Comparison of ENCODE assay signal across 23 cellular contexts in the genomic region with DNA sequence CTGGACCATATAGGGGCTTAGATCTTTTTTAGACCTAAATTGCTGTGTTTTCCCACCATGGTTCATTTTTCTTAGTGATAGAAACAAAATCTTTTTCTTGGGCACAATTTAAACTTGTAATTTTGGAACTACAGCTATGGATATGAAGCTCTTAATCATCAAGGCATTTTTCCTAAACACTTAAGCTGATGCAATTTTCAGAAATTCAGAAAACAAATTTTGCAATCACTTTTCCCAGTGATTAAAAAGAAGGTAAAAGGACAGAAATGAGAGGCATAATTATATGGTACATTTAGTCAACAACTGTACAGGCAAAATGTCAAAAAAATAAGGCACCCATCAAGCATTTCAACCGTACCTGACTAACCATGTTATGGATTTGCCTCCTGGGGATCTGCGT.
"Had no signal": no experiment of that assay in that cellular context is flagged by ENCODE, and none has a peak within 500 bp of the region (broad histone marks: within the 10 kb centered on the region; RNA-seq: fewer than 3 reads in every experiment).

No MANE protein-coding gene starts in this region.

- H3K27me3 ChIP-seq: neural progenitor cell, ovary, right lobe of liver, sigmoid colon, stomach, thyroid gland, tibial nerve, upper lobe of left lung, vagina had no signal

- H3K4me3 ChIP-seq: neural progenitor cell, ovary, psoas muscle, right lobe of liver, sigmoid colon, stomach, thoracic aorta, thyroid gland, tibial nerve, upper lobe of left lung, vagina had no signal

- H3K9me3 ChIP-seq: ovary, psoas muscle, right lobe of liver, sigmoid colon, thoracic aorta, thyroid gland, upper lobe of left lung, vagina had no signal

- H3K4me1 ChIP-seq: neural progenitor cell, parathyroid adenoma, right lobe of liver, sigmoid colon, stomach, thyroid gland, upper lobe of left lung, vagina had no signal

- H3K9ac ChIP-seq: neural progenitor cell, parathyroid adenoma had no signal

- H3K36me3 ChIP-seq: ovary, right lobe of liver, sigmoid colon, stomach, thoracic aorta, thyroid gland, tibial nerve, upper lobe of left lung, vagina had no signal

- DNase-seq: natural killer cell; occipital lobe; ovary; posterior cingulate gyrus; psoas muscle; right cardiac atrium; right lobe of liver; sigmoid colon; small intestine; stimulated activated CD4-positive, alpha-beta T cell treated with anti-CD3 and anti-CD28 coated beads, Interleukin-15, amount 100 ng/mL, for 24 hours; stimulated activated CD4-positive, alpha-beta T cell treated with anti-CD3 and anti-CD28 coated beads, Interleukin-2, amount 100 ng/mL, for 24 hours; stimulated activated CD4-positive, alpha-beta T cell treated with anti-CD3 and anti-CD28 coated beads, Interleukin-2, amount 100 ng/mL, for 48 hours; stimulated activated CD4-positive, alpha-beta T cell treated with anti-CD3 and anti-CD28 coated beads, Interleukin-4, amount 100 ng/mL, for 24 hours; stimulated activated naive B cell treated with anti-CD40 and anti-IgM and Interleukin-4, amounts not matched to agents 10 μg/mL and 1 μg/mL and 100 μg/mL, for 72 hours; stimulated activated naive CD4-positive, alpha-beta T cell treated with Interleukin-2 at 50 U/mL for 16 hours; stomach; thyroid gland; upper lobe of left lung had no signal
